7 cellular contexts compared by ENCODE assay signal in genomic region chr1:193417945-193418744, GRCh38.
DNase-seq lines count a peak whose midpoint lies in the region; ATAC-seq and TF ChIP-seq lines count a peak whose summit lies in the region.

No MANE protein-coding gene starts in this region.

- peak; percentile 6 for DNase-seq in UCSD-AML1 (lab: John Stamatoyannopoulos, UW; ENCODE audit: unreplicated experiment)
- DNase-seq in heart right ventricle = no peak
- no peak for DNase-seq in stimulated activated naive CD8-positive, alpha-beta T cell treated with anti-CD3 and anti-CD28 coated beads, Interleukin-15, Interleukin-2, amounts not matched to agents 100 U/mL and 50 U/mL, for 24 hours
- DNase-seq in stimulated activated CD4-positive, alpha-beta T cell treated with anti-CD3 and anti-CD28 coated beads, Interleukin-1b, Interleukin-23, amount 100 ng/mL, for 48 hours = no peak
- DNase-seq in retina = no peak

- no peaks in the 10 kb centered on the region for H3K36me3 ChIP-seq in heart right ventricle

- H3K27me3 ChIP-seq in heart right ventricle = no peaks in the 10 kb centered on the region

- intact Hi-C loops in heart right ventricle (cut with DNase I) = loop anchor here in 2 of 10 donors (10.0 kb wide), 1 partner anchor 647 kb away; no protein-coding TSS in a partner anchor

- no peak for TF ChIP-seq CTCF in heart right ventricle (IDR thresholded peaks at IDR 0.05)

- H3K27ac ChIP-seq in heart right ventricle = peak overlapping the region in 7 of 10 donors; percentile 28 to 63 (median 35)

- WGBS in heart right ventricle, 2 donors = 17 to 18% methylated on average over 4 of the region's 4 CpGs

- no peaks in the 10 kb centered on the region for H3K9me3 ChIP-seq in heart right ventricle

- ATAC-seq in GM18870 (IDR thresholded peaks at IDR 0.05; ENCODE audit: unreplicated experiment) = peak; percentile 87
- peak; percentile 73 for ATAC-seq in HG03354 (IDR thresholded peaks at IDR 0.05; ENCODE audit: poor library complexity, severe bottlenecking, unreplicated experiment)
- peak in 6 of 8 donors; percentile 61 to 77 (median 68) for ATAC-seq in heart right ventricle
- peak; percentile 84 for ATAC-seq in stimulated activated naive CD8-positive, alpha-beta T cell treated with anti-CD3 and anti-CD28 coated beads, Interleukin-15, Interleukin-2, amounts not matched to agents 100 U/mL and 50 U/mL, for 24 hours

- peaks cover 0 to 21% (median 5%) of the 10 kb centered on the region in 9 donors for H3K4me1 ChIP-seq in heart right ventricle

- H3K4me3 ChIP-seq in heart right ventricle = peak overlapping the region in 9 of 10 donors; percentile 19 to 47 (median 40)
